In the genomic region with DNA sequence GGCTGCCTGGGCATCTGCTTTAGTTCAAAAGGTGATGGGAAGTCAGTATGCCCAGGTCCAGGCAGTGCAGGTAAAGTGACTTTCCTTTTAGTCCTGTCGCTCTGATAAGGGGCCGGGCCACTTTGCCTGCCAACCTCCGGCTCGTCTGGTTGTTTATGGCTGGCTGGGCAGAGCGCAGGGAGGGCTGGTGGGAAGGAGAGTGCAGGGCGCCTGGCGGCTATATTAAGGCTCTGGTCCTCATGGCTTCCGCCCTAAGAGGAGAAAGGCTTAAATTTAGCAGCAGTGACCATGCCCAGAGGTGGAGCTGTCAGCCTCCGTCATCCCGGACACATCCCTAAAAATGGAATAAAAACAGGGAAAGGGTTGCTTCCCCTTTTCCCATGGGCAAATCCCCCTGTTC, we compare ENCODE assay signal across 23 cellular contexts. TPM values are rescaled to one million over a fixed set of nuclear protein-coding genes. Genes with fewer than 3 reads are reported as not detected.
"Had no signal": no experiment of that assay in that cellular context is flagged by ENCODE, and none has a peak within 500 bp of the region (broad histone marks: within the 10 kb centered on the region; RNA-seq: fewer than 3 reads in every experiment).

No MANE protein-coding gene starts in this region.

- H3K36me3 Mint-ChIP-seq: activated CD8-positive, alpha-beta memory T cell treated with anti-CD3 and anti-CD28 coated beads, Interleukin-2, amount 10 ng/mL, durations not matched to agents 7 days and 5 days; activated naive CD8-positive, alpha-beta T cell; natural killer cell treated with Interleukin-12 subunit alpha and Interleukin-12 subunit beta and Interleukin-15 and Interleukin-18, amount 100 ng/mL, for 72 hours had no signal

- H3K9me3 Mint-ChIP-seq: activated T-cell treated with anti-CD3 and anti-CD28 coated beads, Interleukin-2, amount 50 U/mL, for 24 hours; endodermal cell; natural killer cell treated with Interleukin-12 subunit alpha and Interleukin-12 subunit beta and Interleukin-15 and Interleukin-18, amount 100 ng/mL, for 72 hours; stimulated activated naive CD8-positive, alpha-beta T cell treated with anti-CD3 and anti-CD28 coated beads, Interleukin-15, amount 100 ng/mL, for 72 hours; T-helper 2 cell treated with Interferon-gamma antibody and Interleukin-4, amounts not matched to agents 5 μg/mL and 100 μg/mL, for 36 hours had no signal

- H3K9me3 ChIP-seq: thoracic aorta had no signal

- H3K36me3 ChIP-seq: brain microvascular endothelial cell, thoracic aorta had no signal

- H3K4me1 Mint-ChIP-seq: activated CD8-positive, alpha-beta memory T cell treated with anti-CD3 and anti-CD28 coated beads, Interleukin-2, amount 10 ng/mL, durations not matched to agents 7 days and 5 days; endodermal cell; stimulated activated naive CD8-positive, alpha-beta T cell treated with anti-CD3 and anti-CD28 coated beads, Interleukin-15, amount 100 ng/mL, for 72 hours had no signal

- H3K4me3 Mint-ChIP-seq: activated CD8-positive, alpha-beta memory T cell treated with anti-CD3 and anti-CD28 coated beads, Interleukin-2, amount 10 ng/mL, durations not matched to agents 7 days and 5 days; activated naive CD8-positive, alpha-beta T cell; activated T-cell treated with anti-CD3 and anti-CD28 coated beads, Interleukin-2, amount 50 U/mL, for 24 hours; endodermal cell; natural killer cell treated with Interleukin-12 subunit alpha and Interleukin-12 subunit beta and Interleukin-15 and Interleukin-18, amount 100 ng/mL, for 72 hours; stimulated activated naive CD8-positive, alpha-beta T cell treated with anti-CD3 and anti-CD28 coated beads, Interleukin-15, amount 100 ng/mL, for 72 hours; T-helper 2 cell treated with Interferon-gamma antibody and Interleukin-4, amounts not matched to agents 5 μg/mL and 100 μg/mL, for 36 hours had no signal

- H3K27me3 ChIP-seq: brain microvascular endothelial cell had no signal

- H3K27ac Mint-ChIP-seq: activated CD8-positive, alpha-beta memory T cell treated with anti-CD3 and anti-CD28 coated beads, Interleukin-2, amount 10 ng/mL, durations not matched to agents 7 days and 5 days; activated naive CD8-positive, alpha-beta T cell; activated T-cell treated with anti-CD3 and anti-CD28 coated beads, Interleukin-2, amount 50 U/mL, for 24 hours; endodermal cell; natural killer cell treated with Interleukin-12 subunit alpha and Interleukin-12 subunit beta and Interleukin-15 and Interleukin-18, amount 100 ng/mL, for 72 hours; progenitor cell of endocrine pancreas; stimulated activated naive CD8-positive, alpha-beta T cell treated with anti-CD3 and anti-CD28 coated beads, Interleukin-15, amount 100 ng/mL, for 72 hours; T-helper 2 cell treated with Interferon-gamma antibody and Interleukin-4, amounts not matched to agents 5 μg/mL and 100 μg/mL, for 36 hours had no signal

- ATAC-seq: activated CD8-positive, alpha-beta memory T cell treated with anti-CD3 and anti-CD28 coated beads, Interleukin-2, amount 10 ng/mL, durations not matched to agents 7 days and 5 days; natural killer cell treated with Interleukin-12 subunit alpha and Interleukin-12 subunit beta and Interleukin-15 and Interleukin-18, amount 100 ng/mL, for 72 hours; stimulated activated naive CD8-positive, alpha-beta T cell treated with anti-CD3 and anti-CD28 coated beads, Interleukin-15, amount 100 ng/mL, for 72 hours had no signal

- H3K27ac ChIP-seq: brain microvascular endothelial cell, thoracic aorta had no signal

- H3K4me3 ChIP-seq: thoracic aorta had no signal

- H3K27me3 Mint-ChIP-seq: activated CD8-positive, alpha-beta memory T cell treated with anti-CD3 and anti-CD28 coated beads, Interleukin-2, amount 10 ng/mL, durations not matched to agents 7 days and 5 days had no signal

- DNase-seq: activated CD4-positive, alpha-beta T cell treated with anti-CD3 and anti-CD28 coated beads for 1 hour; activated CD4-positive, alpha-beta T cell treated with anti-CD3 and anti-CD28 coated beads, Interleukin-2, amount 50 U/mL, for 48 hours; activated CD8-positive, alpha-beta memory T cell treated with anti-CD3 and anti-CD28 coated beads, Interleukin-2, amount 10 ng/mL, durations not matched to agents 7 days and 5 days; activated effector memory CD4-positive, alpha-beta T cell treated with anti-CD3 and anti-CD28 coated beads, Interleukin-2, amount 50 U/mL, for 16 hours; activated T-cell treated with anti-CD3 and anti-CD28 coated beads, Interleukin-2, amount 50 U/mL, for 24 hours; brain microvascular endothelial cell; endodermal cell; erythroblast; hypothalamus; kidney glomerular epithelial cell; mammary epithelial cell; nucleus accumbens; stimulated activated CD4-positive, alpha-beta T cell treated with anti-CD3 and anti-CD28 coated beads, Interleukin-15, amount 100 ng/mL, for 24 hours; stimulated activated CD4-positive, alpha-beta T cell treated with anti-CD3 and anti-CD28 coated beads, Interleukin-4, amount 100 ng/mL, for 24 hours; stimulated activated naive CD8-positive, alpha-beta T cell treated with anti-CD3 and anti-CD28 coated beads, Interleukin-15, amount 100 ng/mL, for 72 hours; SW 1271 had no signal

RNA-seq across cellular contexts. Expression of a gene that starts 14.6 kb away (rescaled TPM):
- total RNA-seq: activated CD8-positive, alpha-beta memory T cell treated with anti-CD3 and anti-CD28 coated beads, Interleukin-2, amount 10 ng/mL, durations not matched to agents 7 days and 5 days; cerebellum; dermis microvascular lymphatic vessel endothelial cell; mammary epithelial cell; natural killer cell treated with Interleukin-12 subunit alpha and Interleukin-12 subunit beta and Interleukin-15 and Interleukin-18, amount 100 ng/mL, for 72 hours had no signal
- polyA plus RNA-seq: mammary epithelial cell had no signal

RNA-seq across cellular contexts. Expression of a gene that starts 33.8 kb away (rescaled TPM):
- total RNA-seq: activated CD8-positive, alpha-beta memory T cell treated with anti-CD3 and anti-CD28 coated beads, Interleukin-2, amount 10 ng/mL, durations not matched to agents 7 days and 5 days; cerebellum; dermis microvascular lymphatic vessel endothelial cell; natural killer cell treated with Interleukin-12 subunit alpha and Interleukin-12 subunit beta and Interleukin-15 and Interleukin-18, amount 100 ng/mL, for 72 hours; thoracic aorta had no signal
